Comparison of ENCODE assay signal across 8 cellular contexts in genomic region chr1:223683586-223684487, GRCh38. TPM values are rescaled to one million over a fixed set of nuclear protein-coding genes. Genes with fewer than 3 reads are reported as not detected.
DNase-seq lines count a peak whose midpoint lies in the region; ATAC-seq and TF ChIP-seq lines count a peak whose summit lies in the region.

No MANE protein-coding gene starts in this region.

- no peak overlapping the region for H3K27ac ChIP-seq in body of pancreas

- peak; percentile 85 for ATAC-seq in body of pancreas
- ATAC-seq in GM21576 (IDR thresholded peaks at IDR 0.05; ENCODE audit: unreplicated experiment): no peak

- intact Hi-C loops in body of pancreas (cut with DNase I): no loop called here

- no peak overlapping the region for H3K4me3 ChIP-seq in body of pancreas
- H3K4me3 ChIP-seq in kidney epithelial cell (ENCODE audit: low read depth, low read length): no peak overlapping the region

- WGBS in body of pancreas, 2 donors: 48 to 57% methylated on average over 7 to 9 of the region's 9 CpGs

- H3K27me3 ChIP-seq in body of pancreas (no peaks in the 10 kb centered on the region), kidney epithelial cell (ENCODE audit: control insufficient read depth, insufficient read depth, low read length) (no peaks in the 10 kb centered on the region)

- TF ChIP-seq CTCF in body of pancreas (IDR thresholded peaks at IDR 0.05) (peak; percentile 27 to 91 (median 68)), kidney epithelial cell (IDR thresholded peaks at IDR 0.05; ENCODE audit: insufficient read depth, low read length, poor library complexity, severe bottlenecking) (peak; percentile 82)

- DNase-seq in NCI-H524 (lab: John Stamatoyannopoulos, UW) (peak; percentile 21 to 81), NCI-H524 treated with DMSO at 0.1 percent for 48 hours (lab: John Stamatoyannopoulos, UW) (no peak), NCI-H128 (lab: John Stamatoyannopoulos, UW; ENCODE audit: unreplicated experiment) (peak; percentile 75), T follicular helper cell (ENCODE audit: low read depth) (peak; percentile 18), body of pancreas (peak; percentile 69 to 81 (median 76)), kidney epithelial cell (ENCODE audit: low read depth) (no peak)
- peak in 2 of 3 donors; percentile 4 to 16 for DNase-seq in stimulated activated CD4-positive, alpha-beta T cell treated with anti-CD3 and anti-CD28 coated beads, TNF-alpha, amount 100 ng/mL, for 1 hour (ENCODE audit: low read depth in 3 of 3, low spot score in 1 of 3)

- no peaks in the 10 kb centered on the region for H3K9me3 ChIP-seq in body of pancreas

- H3K36me3 ChIP-seq in body of pancreas (replicated peaks in 1 of 2; ENCODE audit: insufficient read depth in 1 of 2, low read depth in 2 of 2) (no peaks in the 10 kb centered on the region), kidney epithelial cell (ENCODE audit: control insufficient read depth, insufficient read depth, low read length) (no peaks in the 10 kb centered on the region)

- TF ChIP-seq POLR2A in body of pancreas (IDR thresholded peaks at IDR 0.05): no peak

- no peaks in the 10 kb centered on the region for H3K4me1 ChIP-seq in body of pancreas

RNA-seq across cellular contexts. Expression of gene CAPN8, which starts 18.3 kb away (rescaled TPM):
- 10 to 100 TPM in 1 of 2 donors, not detected in 1; 43.1 TPM for total RNA-seq in body of pancreas
- total RNA-seq in kidney epithelial cell: not detected in 2 replicates

RNA-seq across cellular contexts. Expression of gene CAPN2, which starts 28.5 kb away (rescaled TPM):
- total RNA-seq in body of pancreas: 10 to 100 TPM; 85.7 to 90.0 TPM
- 258 and 261 TPM in 2 replicates for total RNA-seq in kidney epithelial cell

Comparison
In these comparisons a context has a peak if more than half of its experiments do, and no peak if none do; other contexts are left out.
1. DNase-seq: peak in NCI-H524 (2 of 2), NCI-H128 (single experiment), T follicular helper cell (single experiment), body of pancreas (4 of 4) and stimulated activated CD4-positive, alpha-beta T cell treated with anti-CD3 and anti-CD28 coated beads, TNF-alpha, amount 100 ng/mL, for 1 hour (2 of 3); none in NCI-H524 treated with DMSO at 0.1 percent for 48 hours (single experiment) and kidney epithelial cell (single experiment).